ENCODE assay signal across 1 cellular context in genomic region chr16:18608271-18608670, GRCh38.
A peak's percentile ranks its signal among the peaks of the same experiment; 100 is the strongest.
TF ChIP-seq lines count a peak whose summit lies in the region.
"Not testable (repeated sequence)": the region's sequence is repeated elsewhere in the genome, so short reads cannot be mapped to it uniquely, and the experiment has no call there.

No MANE protein-coding gene starts in this region.

TF ChIP-seq in HepG2, 621 proteins besides CTCF, POLR2A, EP300 and RAD21 (continued from another document):
- TF ChIP-seq PAXIP1 (CRISPR knock-in tag; conservative IDR thresholded peaks at IDR 0.05) (peak; percentile 68; the same call in 1 of the 2 replicates), BORCS8-MEF2B (CRISPR knock-in tag; IDR thresholded peaks at IDR 0.05) (0 out of 2 replicates have a peak, but pooled peaks have one; percentile 11), ZFY (CRISPR knock-in tag; IDR thresholded peaks at IDR 0.05) (0 out of 2 replicates have a peak, but pooled peaks have one; percentile 19), HMG20B (CRISPR knock-in tag; conservative IDR thresholded peaks at IDR 0.05) (0 out of 2 replicates have a peak, but pooled peaks have one; percentile 34), RXRA (CRISPR knock-in tag; IDR thresholded peaks at IDR 0.05) (0 out of 2 replicates have a peak, but pooled peaks have one; percentile 51), ARID5B (CRISPR knock-in tag; IDR thresholded peaks at IDR 0.05) (peak; percentile 90), SP5 (CRISPR knock-in tag; IDR thresholded peaks at IDR 0.05; ENCODE audit: borderline replicate concordance, low read depth) (peak; percentile 90), RXRB (CRISPR knock-in tag; IDR thresholded peaks at IDR 0.05; ENCODE audit: borderline replicate concordance) (0 out of 2 replicates have a peak, but pooled peaks have one; percentile 14), HIVEP1 (CRISPR knock-in tag; IDR thresholded peaks at IDR 0.05) (peak; percentile 48; the same call in 1 of the 2 replicates), NFKB2 (CRISPR knock-in tag; IDR thresholded peaks at IDR 0.05; ENCODE audit: borderline replicate concordance) (0 out of 2 replicates have a peak, but pooled peaks have one; percentile 40), HOXA3 (CRISPR knock-in tag; IDR thresholded peaks at IDR 0.05) (peak; percentile 54; the same call in 1 of the 2 replicates), FOXK1 (CRISPR knock-in tag; IDR thresholded peaks at IDR 0.05; ENCODE audit: borderline replicate concordance, low read depth) (peak; percentile 63; the same call in 1 of the 2 replicates), FOXK2 (IDR thresholded peaks at IDR 0.05) (0 out of 2 replicates have a peak, but pooled peaks have one; percentile 23), MTA1 (CRISPR knock-in tag; IDR thresholded peaks at IDR 0.05; ENCODE audit: borderline replicate concordance) (0 out of 2 replicates have a peak, but pooled peaks have one; percentile 39), FOXA1 (CRISPR knock-in tag; IDR thresholded peaks at IDR 0.05) (peak; percentile 94), ZNF563 (CRISPR knock-in tag; IDR thresholded peaks at IDR 0.05) (peak; percentile 21; the same call in 1 of the 2 replicates), SOX6 (CRISPR knock-in tag; IDR thresholded peaks at IDR 0.05) (peak; percentile 92), ZNF503 (CRISPR knock-in tag; IDR thresholded peaks at IDR 0.05) (peak; percentile 29; the same call in 1 of the 2 replicates), KDM2A (CRISPR knock-in tag; IDR thresholded peaks at IDR 0.05; ENCODE audit: borderline replicate concordance, low read depth) (peak; percentile 22; the same call in 1 of the 2 replicates), NCOA2 (CRISPR knock-in tag; IDR thresholded peaks at IDR 0.05) (peak; percentile 50; the same call in 1 of the 2 replicates), FOXP4 (CRISPR knock-in tag; IDR thresholded peaks at IDR 0.05) (peak; percentile 74), ZNF292 (CRISPR knock-in tag; IDR thresholded peaks at IDR 0.05; ENCODE audit: borderline replicate concordance, low read depth) (peak; percentile 72; the same call in 1 of the 2 replicates), MYC (CRISPR knock-in tag; IDR thresholded peaks at IDR 0.05; ENCODE audit: borderline replicate concordance) (peak; percentile 53; the same call in 1 of the 2 replicates)
- TF ChIP-seq, protein P1, sequence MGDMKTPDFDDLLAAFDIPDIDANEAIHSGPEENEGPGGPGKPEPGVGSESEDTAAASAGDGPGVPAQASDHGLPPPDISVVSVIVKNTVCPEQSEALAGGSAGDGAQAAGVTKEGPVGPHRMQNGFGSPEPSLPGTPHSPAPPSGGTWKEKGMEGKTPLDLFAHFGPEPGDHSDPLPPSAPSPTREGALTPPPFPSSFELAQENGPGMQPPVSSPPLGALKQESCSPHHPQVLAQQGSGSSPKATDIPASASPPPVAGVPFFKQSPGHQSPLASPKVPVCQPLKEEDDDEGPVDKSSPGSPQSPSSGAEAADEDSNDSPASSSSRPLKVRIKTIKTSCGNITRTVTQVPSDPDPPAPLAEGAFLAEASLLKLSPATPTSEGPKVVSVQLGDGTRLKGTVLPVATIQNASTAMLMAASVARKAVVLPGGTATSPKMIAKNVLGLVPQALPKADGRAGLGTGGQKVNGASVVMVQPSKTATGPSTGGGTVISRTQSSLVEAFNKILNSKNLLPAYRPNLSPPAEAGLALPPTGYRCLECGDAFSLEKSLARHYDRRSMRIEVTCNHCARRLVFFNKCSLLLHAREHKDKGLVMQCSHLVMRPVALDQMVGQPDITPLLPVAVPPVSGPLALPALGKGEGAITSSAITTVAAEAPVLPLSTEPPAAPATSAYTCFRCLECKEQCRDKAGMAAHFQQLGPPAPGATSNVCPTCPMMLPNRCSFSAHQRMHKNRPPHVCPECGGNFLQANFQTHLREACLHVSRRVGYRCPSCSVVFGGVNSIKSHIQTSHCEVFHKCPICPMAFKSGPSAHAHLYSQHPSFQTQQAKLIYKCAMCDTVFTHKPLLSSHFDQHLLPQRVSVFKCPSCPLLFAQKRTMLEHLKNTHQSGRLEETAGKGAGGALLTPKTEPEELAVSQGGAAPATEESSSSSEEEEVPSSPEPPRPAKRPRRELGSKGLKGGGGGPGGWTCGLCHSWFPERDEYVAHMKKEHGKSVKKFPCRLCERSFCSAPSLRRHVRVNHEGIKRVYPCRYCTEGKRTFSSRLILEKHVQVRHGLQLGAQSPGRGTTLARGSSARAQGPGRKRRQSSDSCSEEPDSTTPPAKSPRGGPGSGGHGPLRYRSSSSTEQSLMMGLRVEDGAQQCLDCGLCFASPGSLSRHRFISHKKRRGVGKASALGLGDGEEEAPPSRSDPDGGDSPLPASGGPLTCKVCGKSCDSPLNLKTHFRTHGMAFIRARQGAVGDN (CRISPR knock-in tag; IDR thresholded peaks at IDR 0.05) = peak; percentile 48
- TF ChIP-seq, protein P2, sequence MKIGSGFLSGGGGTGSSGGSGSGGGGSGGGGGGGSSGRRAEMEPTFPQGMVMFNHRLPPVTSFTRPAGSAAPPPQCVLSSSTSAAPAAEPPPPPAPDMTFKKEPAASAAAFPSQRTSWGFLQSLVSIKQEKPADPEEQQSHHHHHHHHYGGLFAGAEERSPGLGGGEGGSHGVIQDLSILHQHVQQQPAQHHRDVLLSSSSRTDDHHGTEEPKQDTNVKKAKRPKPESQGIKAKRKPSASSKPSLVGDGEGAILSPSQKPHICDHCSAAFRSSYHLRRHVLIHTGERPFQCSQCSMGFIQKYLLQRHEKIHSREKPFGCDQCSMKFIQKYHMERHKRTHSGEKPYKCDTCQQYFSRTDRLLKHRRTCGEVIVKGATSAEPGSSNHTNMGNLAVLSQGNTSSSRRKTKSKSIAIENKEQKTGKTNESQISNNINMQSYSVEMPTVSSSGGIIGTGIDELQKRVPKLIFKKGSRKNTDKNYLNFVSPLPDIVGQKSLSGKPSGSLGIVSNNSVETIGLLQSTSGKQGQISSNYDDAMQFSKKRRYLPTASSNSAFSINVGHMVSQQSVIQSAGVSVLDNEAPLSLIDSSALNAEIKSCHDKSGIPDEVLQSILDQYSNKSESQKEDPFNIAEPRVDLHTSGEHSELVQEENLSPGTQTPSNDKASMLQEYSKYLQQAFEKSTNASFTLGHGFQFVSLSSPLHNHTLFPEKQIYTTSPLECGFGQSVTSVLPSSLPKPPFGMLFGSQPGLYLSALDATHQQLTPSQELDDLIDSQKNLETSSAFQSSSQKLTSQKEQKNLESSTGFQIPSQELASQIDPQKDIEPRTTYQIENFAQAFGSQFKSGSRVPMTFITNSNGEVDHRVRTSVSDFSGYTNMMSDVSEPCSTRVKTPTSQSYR (CRISPR knock-in tag; IDR thresholded peaks at IDR 0.05; ENCODE audit: borderline replicate concordance) = peak; percentile 98
- TF ChIP-seq FOXA1, SOX6 (IDR thresholded peaks at IDR 0.05): not testable (repeated sequence)
